8 cellular contexts compared by ENCODE assay signal in the genomic region with DNA sequence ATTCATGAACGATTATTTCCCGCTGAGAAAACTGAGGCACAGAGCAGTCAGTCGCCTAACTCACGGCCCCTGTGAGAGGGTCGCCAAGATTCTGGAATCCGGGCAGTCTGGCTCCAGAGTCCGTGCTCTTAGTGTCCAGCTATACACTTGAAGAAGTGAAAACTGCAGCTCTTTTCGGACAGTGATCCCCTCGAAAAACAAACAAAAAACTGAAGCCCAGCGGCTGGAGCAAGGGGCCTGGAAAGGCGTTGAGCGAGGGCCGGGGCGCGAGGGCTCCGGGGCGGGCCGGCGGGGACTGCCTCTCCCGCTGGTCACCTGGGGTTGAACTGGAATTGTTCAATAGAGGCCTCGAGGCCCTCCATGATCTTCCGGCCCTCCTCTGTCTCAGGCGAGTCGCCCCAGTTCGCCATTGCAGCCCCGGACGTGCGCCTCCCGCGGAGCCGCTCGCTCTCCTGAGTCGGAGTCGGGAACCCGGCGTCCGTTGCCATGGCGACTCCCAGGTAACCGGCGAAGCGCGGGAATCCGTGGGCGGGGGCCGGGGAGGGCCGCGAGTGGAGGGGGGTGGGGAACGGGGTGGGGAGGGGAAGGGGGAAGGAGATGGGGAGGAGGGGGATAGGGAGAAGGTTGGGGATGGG. TPM values are rescaled to one million over a fixed set of nuclear protein-coding genes. Genes with fewer than 3 reads are reported as not detected.
A peak's percentile ranks its signal among the peaks of the same experiment; 100 is the strongest.
DNase-seq lines count a peak whose midpoint lies in the region; ATAC-seq and TF ChIP-seq lines count a peak whose summit lies in the region.

No MANE protein-coding gene starts in this region.

- no peak overlapping the region for H3K27ac ChIP-seq in right lobe of liver

- DNase-seq in HAP-1 (ENCODE audit: low spot score in 2 of 2) (peak; percentile 11 to 82), chondrocyte (ENCODE audit: low spot score) (no peak), right lobe of liver (peak; percentile 59 to 82 (median 71)), UCSD-AML1 (lab: John Stamatoyannopoulos, UW; ENCODE audit: unreplicated experiment) (no peak), SKM-1 treated with dmso at 0.1 percent for 144 hours (lab: John Stamatoyannopoulos, UW; ENCODE audit: unreplicated experiment) (no peak)
- DNase-seq in T-helper 2 cell treated with Interferon-gamma antibody and Interleukin-4, amounts not matched to agents 5 μg/mL and 100 μg/mL, for 36 hours (ENCODE audit: low spot score): no peak
- peak; percentile 55 to 69 for DNase-seq in stimulated activated CD4-positive, alpha-beta T cell treated with anti-CD3 and anti-CD28 coated beads, Interleukin-4, amount 100 ng/mL, for 48 hours (ENCODE audit: low read depth in 2 of 2)

- peak overlapping the region; percentile 83 for H3K4me3 Mint-ChIP-seq in T-helper 2 cell treated with Interferon-gamma antibody and Interleukin-4, amounts not matched to agents 5 μg/mL and 100 μg/mL, for 36 hours
- H3K4me3 Mint-ChIP-seq in chondrocyte (ENCODE audit: unreplicated experiment): peak overlapping the region; percentile 76

- WGBS in right lobe of liver (ENCODE audit: insufficient coverage, low coverage, low lambda C conversion rate, missing lambda C conversion rate): 17% methylated on average over 28 of the region's 48 CpGs

- H3K4me1 ChIP-seq in HAP-1: peaks cover 11% of the 10 kb centered on the region
- peaks cover 0 to 5% (median 0%) of the 10 kb centered on the region in 4 donors for H3K4me1 ChIP-seq in right lobe of liver

- in situ Hi-C loops in HAP-1 (cut with MboI; ENCODE audit: low sequenced_read_pairs): no loop called here

- H3K27ac Mint-ChIP-seq in T-helper 2 cell treated with Interferon-gamma antibody and Interleukin-4, amounts not matched to agents 5 μg/mL and 100 μg/mL, for 36 hours: no peak overlapping the region
- H3K27ac Mint-ChIP-seq in chondrocyte (ENCODE audit: unreplicated experiment): no peak overlapping the region

- H3K36me3 Mint-ChIP-seq in T-helper 2 cell treated with Interferon-gamma antibody and Interleukin-4, amounts not matched to agents 5 μg/mL and 100 μg/mL, for 36 hours (ENCODE audit: low read depth): no peaks in the 10 kb centered on the region
- H3K36me3 Mint-ChIP-seq in chondrocyte (ENCODE audit: low read depth): no peaks in the 10 kb centered on the region

- H3K27me3 ChIP-seq in HAP-1 (ENCODE audit: low read depth) (no peaks in the 10 kb centered on the region), right lobe of liver (no peaks in the 10 kb centered on the region)

- peak overlapping the region; percentile 23 for H3K4me3 ChIP-seq in HAP-1
- peak overlapping the region; percentile 16 to 55 (median 48) for H3K4me3 ChIP-seq in right lobe of liver

- ATAC-seq in right lobe of liver (peak; percentile 61 to 79 (median 74)), GM21786 (IDR thresholded peaks at IDR 0.05; ENCODE audit: unreplicated experiment) (no peak)

- no peaks in the 10 kb centered on the region for H3K9me3 Mint-ChIP-seq in T-helper 2 cell treated with Interferon-gamma antibody and Interleukin-4, amounts not matched to agents 5 μg/mL and 100 μg/mL, for 36 hours
- H3K9me3 Mint-ChIP-seq in chondrocyte (ENCODE audit: low read depth): no peaks in the 10 kb centered on the region

- TF ChIP-seq POLR2A in right lobe of liver (IDR thresholded peaks at IDR 0.05): no peak

- TF ChIP-seq CTCF in chondrocyte (IDR thresholded peaks at IDR 0.05) (no peak), right lobe of liver (IDR thresholded peaks at IDR 0.05) (no peak)

- peaks cover 14% of the 10 kb centered on the region for H3K27me3 Mint-ChIP-seq in T-helper 2 cell treated with Interferon-gamma antibody and Interleukin-4, amounts not matched to agents 5 μg/mL and 100 μg/mL, for 36 hours (ENCODE audit: low read depth)
- no peaks in the 10 kb centered on the region for H3K27me3 Mint-ChIP-seq in chondrocyte (ENCODE audit: low read depth)

- H3K9me3 ChIP-seq in HAP-1 (no peaks in the 10 kb centered on the region), right lobe of liver (no peaks in the 10 kb centered on the region)

- intact Hi-C loops in right lobe of liver (cut with DNase I): no loop called here

- peaks cover 20% of the 10 kb centered on the region for H3K4me1 Mint-ChIP-seq in T-helper 2 cell treated with Interferon-gamma antibody and Interleukin-4, amounts not matched to agents 5 μg/mL and 100 μg/mL, for 36 hours (ENCODE audit: low read depth)
- H3K4me1 Mint-ChIP-seq in chondrocyte (ENCODE audit: low read depth): peaks cover 25% of the 10 kb centered on the region

- no peaks in the 10 kb centered on the region for H3K36me3 ChIP-seq in HAP-1 (replicated peaks)
- H3K36me3 ChIP-seq in right lobe of liver: no peaks in the 10 kb centered on the region

RNA-seq across cellular contexts. Expression of a gene that starts 0.9 kb away (rescaled TPM):
- total RNA-seq in chondrocyte (not detected in 3 replicates), right lobe of liver (not detected)

Comparison
In these comparisons a context has a peak if more than half of its experiments do, and no peak if none do; other contexts are left out.
1. DNase-seq: peak in HAP-1 (2 of 2), right lobe of liver (3 of 3) and stimulated activated CD4-positive, alpha-beta T cell treated with anti-CD3 and anti-CD28 coated beads, Interleukin-4, amount 100 ng/mL, for 48 hours (2 of 2); none in T-helper 2 cell treated with Interferon-gamma antibody and Interleukin-4, amounts not matched to agents 5 μg/mL and 100 μg/mL, for 36 hours (single experiment), chondrocyte (single experiment), UCSD-AML1 (single experiment) and SKM-1 treated with dmso at 0.1 percent for 144 hours (single experiment).